In the genomic region with DNA sequence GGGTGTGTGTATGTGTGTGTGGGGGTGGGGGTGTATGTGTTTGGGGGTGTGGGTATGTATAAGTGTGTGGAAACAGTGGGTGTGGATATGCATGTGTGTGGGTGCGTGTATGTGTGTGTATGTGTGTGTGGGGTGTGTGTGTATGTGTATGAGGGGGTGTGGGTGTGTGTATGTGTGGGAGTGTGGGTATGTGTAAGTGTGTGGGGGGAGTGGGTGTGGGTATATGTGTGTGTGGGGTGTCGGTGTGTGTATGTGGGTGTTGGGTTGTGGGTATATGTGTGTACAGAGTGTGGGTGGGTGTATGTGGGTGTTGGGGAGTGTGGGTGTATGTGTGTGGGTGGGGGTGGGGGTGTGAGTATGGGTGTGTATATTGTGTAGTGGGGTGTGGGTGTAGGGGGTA, we compare ENCODE assay signal across 29 cellular contexts.
"Had no signal": no experiment of that assay in that cellular context is flagged by ENCODE, and none has a peak within 500 bp of the region (broad histone marks: within the 10 kb centered on the region; RNA-seq: fewer than 3 reads in every experiment).

No MANE protein-coding gene starts in this region.

- H3K9me3 Mint-ChIP-seq: activated naive CD4-positive, alpha-beta T cell treated with anti-CD3 and anti-CD28 coated beads, Interleukin-2, amount 50 U/mL, for 24 hours; activated naive CD8-positive, alpha-beta T cell treated with anti-CD3 and anti-CD28 coated beads for 36 hours; activated naive CD8-positive, alpha-beta T cell treated with anti-CD3 and anti-CD28 coated beads, Interleukin-2, amount 50 U/mL, for 24 hours; activated T-cell treated with anti-CD3 and anti-CD28 coated beads, Interleukin-2, amount 50 U/mL, for 4 hours; activated T-helper 1 cell treated with anti-CD3 and anti-CD28 coated beads, Interleukin-12 subunit alpha, Interleukin-12 subunit beta, Interleukin-2, Interleukin-4 antibody, amounts not matched to agents 30 ng/mL and 10 ng/mL and 1 ng/mL, durations not matched to agents 14 hours and 24 hours and 36 hours had no signal

- ATAC-seq: activated CD4-positive, alpha-beta T cell treated with anti-CD3 and anti-CD28 coated beads for 36 hours; activated CD8-positive, alpha-beta T cell treated with anti-CD3 and anti-CD28 coated beads for 36 hours; activated naive CD8-positive, alpha-beta T cell treated with anti-CD3 and anti-CD28 coated beads, Interleukin-2, amount 50 U/mL, for 24 hours; activated T-cell treated with anti-CD3 and anti-CD28 coated beads, Interleukin-2, amount 50 U/mL, for 4 hours; body of pancreas; effector memory CD8-positive, alpha-beta T cell had no signal

- H3K27ac Mint-ChIP-seq: activated CD4-positive, alpha-beta T cell treated with anti-CD3 and anti-CD28 coated beads for 36 hours; activated CD4-positive, alpha-beta T cell treated with anti-CD3 and anti-CD28 coated beads, Interleukin-2, amount 10 ng/mL, durations not matched to agents 24 days and 14 days; activated CD8-positive, alpha-beta T cell treated with anti-CD3 and anti-CD28 coated beads for 36 hours; activated naive CD4-positive, alpha-beta T cell treated with anti-CD3 and anti-CD28 coated beads for 36 hours; activated naive CD4-positive, alpha-beta T cell treated with anti-CD3 and anti-CD28 coated beads, Interleukin-2, amount 50 U/mL, for 24 hours; activated naive CD8-positive, alpha-beta T cell treated with anti-CD3 and anti-CD28 coated beads for 36 hours; activated naive CD8-positive, alpha-beta T cell treated with anti-CD3 and anti-CD28 coated beads, Interleukin-2, amount 50 U/mL, for 24 hours; activated T-helper 1 cell treated with anti-CD3 and anti-CD28 coated beads, Interleukin-12 subunit alpha, Interleukin-12 subunit beta, Interleukin-2, Interleukin-4 antibody, amounts not matched to agents 30 ng/mL and 10 ng/mL and 1 ng/mL, durations not matched to agents 14 hours and 24 hours and 36 hours; activated T-helper 2 cell treated with anti-CD3 and anti-CD28 coated beads, Interferon-gamma antibody, Interleukin-2, Interleukin-4, amounts not matched to agents 10 μg/mL and 5 μg/mL and 100 μg/mL, durations not matched to agents 14 hours and 24 hours and 36 hours; effector memory CD8-positive, alpha-beta T cell had no signal

- FAIRE-seq: colon had no signal

- H3K4me3 Mint-ChIP-seq: activated CD4-positive, alpha-beta T cell treated with anti-CD3 and anti-CD28 coated beads for 36 hours; activated CD4-positive, alpha-beta T cell treated with anti-CD3 and anti-CD28 coated beads, Interleukin-2, amount 10 ng/mL, durations not matched to agents 24 days and 14 days; activated CD8-positive, alpha-beta T cell treated with anti-CD3 and anti-CD28 coated beads for 36 hours; activated naive CD4-positive, alpha-beta T cell treated with anti-CD3 and anti-CD28 coated beads for 36 hours; activated naive CD4-positive, alpha-beta T cell treated with anti-CD3 and anti-CD28 coated beads, Interleukin-2, amount 50 U/mL, for 24 hours; activated naive CD8-positive, alpha-beta T cell treated with anti-CD3 and anti-CD28 coated beads for 36 hours; activated naive CD8-positive, alpha-beta T cell treated with anti-CD3 and anti-CD28 coated beads, Interleukin-2, amount 50 U/mL, for 24 hours; activated T-cell treated with anti-CD3 and anti-CD28 coated beads, Interleukin-2, amount 50 U/mL, for 4 hours; activated T-helper 1 cell treated with anti-CD3 and anti-CD28 coated beads, Interleukin-12 subunit alpha, Interleukin-12 subunit beta, Interleukin-2, Interleukin-4 antibody, amounts not matched to agents 30 ng/mL and 10 ng/mL and 1 ng/mL, durations not matched to agents 14 hours and 24 hours and 36 hours; effector memory CD8-positive, alpha-beta T cell had no signal

- H3K27me3 Mint-ChIP-seq: activated CD4-positive, alpha-beta T cell treated with anti-CD3 and anti-CD28 coated beads, Interleukin-2, amount 10 ng/mL, durations not matched to agents 24 days and 14 days; activated CD8-positive, alpha-beta T cell treated with anti-CD3 and anti-CD28 coated beads for 36 hours; activated naive CD4-positive, alpha-beta T cell treated with anti-CD3 and anti-CD28 coated beads, Interleukin-2, amount 50 U/mL, for 24 hours; activated naive CD8-positive, alpha-beta T cell treated with anti-CD3 and anti-CD28 coated beads for 36 hours; effector memory CD8-positive, alpha-beta T cell had no signal

- H3K4me3 ChIP-seq: adrenal gland, body of pancreas, esophagus squamous epithelium, gastroesophageal sphincter had no signal

- H3K36me3 ChIP-seq: adrenal gland, esophagus squamous epithelium, gastroesophageal sphincter had no signal

- DNase-seq: activated CD4-positive, alpha-beta T cell treated with anti-CD3 and anti-CD28 coated beads for 36 hours; activated CD4-positive, alpha-beta T cell treated with anti-CD3 and anti-CD28 coated beads, Interleukin-2, amount 10 ng/mL, durations not matched to agents 24 days and 14 days; activated CD4-positive, alpha-beta T cell treated with anti-CD3 and anti-CD28 coated beads, Interleukin-2, amount 50 U/mL, for 4 hours; activated CD4-positive, CD25-positive, alpha-beta regulatory T cell; activated CD4-positive, CD25-positive, alpha-beta regulatory T cell treated with anti-CD3 and anti-CD28 coated beads, Interleukin-2, amount 50 U/mL, for 72 hours; activated CD8-positive, alpha-beta memory T cell treated with anti-CD3 and anti-CD28 coated beads for 24 hours; activated CD8-positive, alpha-beta T cell treated with anti-CD3 and anti-CD28 coated beads for 36 hours; activated effector memory CD4-positive, alpha-beta T cell treated with anti-CD3 and anti-CD28 coated beads, Interleukin-2, amount 50 U/mL, for 16 hours; activated naive CD4-positive, alpha-beta T cell treated with anti-CD3 and anti-CD28 coated beads for 36 hours; activated naive CD8-positive, alpha-beta T cell treated with anti-CD3 and anti-CD28 coated beads for 36 hours; activated naive CD8-positive, alpha-beta T cell treated with anti-CD3 and anti-CD28 coated beads, Interleukin-2, amount 50 U/mL, for 24 hours; activated T-cell treated with anti-CD3 and anti-CD28 coated beads, Interleukin-2, amount 50 U/mL, for 4 hours; adrenal gland; amygdala; aorta; body of pancreas; cortex of kidney; dermis blood vessel endothelial cell; effector CD4-positive, alpha-beta T cell; effector memory CD8-positive, alpha-beta T cell; erythroblast; esophagus squamous epithelium; foreskin melanocyte; T-helper 2 cell had no signal

- H3K27me3 ChIP-seq: adrenal gland, body of pancreas, esophagus squamous epithelium, gastroesophageal sphincter had no signal

- H3K9me3 ChIP-seq: adrenal gland, body of pancreas, esophagus squamous epithelium, gastroesophageal sphincter had no signal

- H3K36me3 Mint-ChIP-seq: activated naive CD4-positive, alpha-beta T cell treated with anti-CD3 and anti-CD28 coated beads, Interleukin-2, amount 50 U/mL, for 24 hours; activated naive CD8-positive, alpha-beta T cell treated with anti-CD3 and anti-CD28 coated beads for 36 hours had no signal

- H3K27ac ChIP-seq: adrenal gland, body of pancreas, esophagus squamous epithelium, gastroesophageal sphincter had no signal

- H3K4me1 Mint-ChIP-seq: activated CD4-positive, alpha-beta T cell treated with anti-CD3 and anti-CD28 coated beads for 36 hours; activated CD4-positive, alpha-beta T cell treated with anti-CD3 and anti-CD28 coated beads, Interleukin-2, amount 10 ng/mL, durations not matched to agents 24 days and 14 days; activated naive CD4-positive, alpha-beta T cell treated with anti-CD3 and anti-CD28 coated beads, Interleukin-2, amount 50 U/mL, for 24 hours; activated naive CD8-positive, alpha-beta T cell treated with anti-CD3 and anti-CD28 coated beads for 36 hours; activated naive CD8-positive, alpha-beta T cell treated with anti-CD3 and anti-CD28 coated beads, Interleukin-2, amount 50 U/mL, for 24 hours had no signal

- H3K4me1 ChIP-seq: adrenal gland, body of pancreas, esophagus squamous epithelium, gastroesophageal sphincter had no signal
